1 cellular context compared by ENCODE assay signal in genomic region chr4:1039493-1040343, GRCh38.
TF ChIP-seq lines count a peak whose summit lies in the region.

No MANE protein-coding gene starts in this region.

TF ChIP-seq in A549, 52 proteins besides CTCF, POLR2A, EP300 and RAD21:
- TF ChIP-seq ELK1 (IDR thresholded peaks at IDR 0.05; ENCODE audit: low read depth, low read length) (no peak), CEBPB (IDR thresholded peaks at IDR 0.05) (no peak), HES2 (IDR thresholded peaks at IDR 0.05) (no peak), JUN (IDR thresholded peaks at IDR 0.05) (no peak), FOSL2 (IDR thresholded peaks at IDR 0.05) (no peak), FOSL2 (CRISPR knock-in tag; IDR thresholded peaks at IDR 0.05) (no peak), HDAC2 (IDR thresholded peaks at IDR 0.05) (no peak), EHF (CRISPR knock-in tag; IDR thresholded peaks at IDR 0.05) (no peak), KDM1A (IDR thresholded peaks at IDR 0.05; ENCODE audit: low read depth) (no peak), PHF8 (IDR thresholded peaks at IDR 0.05; ENCODE audit: borderline replicate concordance, low read depth) (no peak), SMC3 (IDR thresholded peaks at IDR 0.05) (no peak), FOSB (CRISPR knock-in tag; IDR thresholded peaks at IDR 0.05) (no peak), E2F6 (IDR thresholded peaks at IDR 0.05; ENCODE audit: borderline replicate concordance, low read depth) (no peak), USF2 (IDR thresholded peaks at IDR 0.05) (no peak), EHMT2 (IDR thresholded peaks at IDR 0.05; ENCODE audit: low read depth) (no peak), NFE2L2 (conservative IDR thresholded peaks at IDR 0.05; ENCODE audit: low read length) (no peak), BHLHE40 (IDR thresholded peaks at IDR 0.05; ENCODE audit: low read depth, low read length) (no peak), POLR2AphosphoS2 (conservative IDR thresholded peaks at IDR 0.05; ENCODE audit: low read length) (no peak)
